8 cellular contexts compared by ENCODE assay signal in genomic region chr5:160311491-160312138, GRCh38. TPM values are rescaled to one million over a fixed set of nuclear protein-coding genes. Genes with fewer than 3 reads are reported as not detected.
DNase-seq lines count a peak whose midpoint lies in the region; ATAC-seq and TF ChIP-seq lines count a peak whose summit lies in the region.

No MANE protein-coding gene starts in this region.

- 3 to 6% (median 5%) methylated on average over 17 to 45 of the region's 45 CpGs for WGBS in spleen, 5 donors

- H3K36me3 ChIP-seq in BE2C (no peaks in the 10 kb centered on the region), spleen (peaks cover 0 to 19% (median 0%) of the 10 kb centered on the region in 6 donors)

- CTCF ChIA-PET in activated CD8-positive, alpha-beta T cell treated with anti-CD3 and anti-CD28 coated beads, Interleukin-2, amount 10 ng/mL, durations not matched to agents 7 days and 5 days (lab: Charles Lee), result no interaction called here

- no peaks in the 10 kb centered on the region for H3K9me3 Mint-ChIP-seq in activated CD8-positive, alpha-beta T cell treated with anti-CD3 and anti-CD28 coated beads, Interleukin-2, amount 10 ng/mL, durations not matched to agents 7 days and 5 days (ENCODE audit: insufficient read depth)

- H3K4me1 ChIP-seq in BE2C (no peaks in the 10 kb centered on the region), spleen (peaks cover 0 to 61% (median 27%) of the 10 kb centered on the region in 6 donors)

- peak overlapping the region; percentile 41 for H3K4me3 Mint-ChIP-seq in activated CD8-positive, alpha-beta T cell treated with anti-CD3 and anti-CD28 coated beads, Interleukin-2, amount 10 ng/mL, durations not matched to agents 7 days and 5 days

- H3K4me1 Mint-ChIP-seq in activated CD8-positive, alpha-beta T cell treated with anti-CD3 and anti-CD28 coated beads, Interleukin-2, amount 10 ng/mL, durations not matched to agents 7 days and 5 days (ENCODE audit: low read depth), result peaks cover 8% of the 10 kb centered on the region

- H3K4me3 ChIP-seq in BE2C (ENCODE audit: low read depth, low read length) (peak overlapping the region; percentile 85), iPS-11a (ENCODE audit: low read depth, low read length) (peak overlapping the region; percentile 81), spleen (peak overlapping the region; percentile 51 to 80 (median 65))

- POLR2A ChIA-PET in activated CD8-positive, alpha-beta T cell treated with anti-CD3 and anti-CD28 coated beads, Interleukin-2, amount 10 ng/mL, durations not matched to agents 7 days and 5 days (lab: Charles Lee), result interaction anchor here (0.6 kb wide), 1 partner anchor 64 kb away, joined by 3 read pairs; no protein-coding TSS in a partner anchor

- intact Hi-C loops in spleen (cut with DNase I; ENCODE audit: low total_unique reads), result no loop called here

- no peak for TF ChIP-seq CTCF in BE2C (IDR thresholded peaks at IDR 0.05; ENCODE audit: low read depth, low read length)
- TF ChIP-seq CTCF in spleen (IDR thresholded peaks at IDR 0.05 in 8 of 11, conservative IDR thresholded peaks at IDR 0.05 in 3 of 11), result no peak

- H3K27ac Mint-ChIP-seq in activated CD8-positive, alpha-beta T cell treated with anti-CD3 and anti-CD28 coated beads, Interleukin-2, amount 10 ng/mL, durations not matched to agents 7 days and 5 days, result no peak overlapping the region

- ATAC-seq in GM21737 (IDR thresholded peaks at IDR 0.05; ENCODE audit: unreplicated experiment) (peak; percentile 10), GM21576 (IDR thresholded peaks at IDR 0.05; ENCODE audit: unreplicated experiment) (no peak)
- ATAC-seq in activated CD8-positive, alpha-beta T cell treated with anti-CD3 and anti-CD28 coated beads, Interleukin-2, amount 10 ng/mL, durations not matched to agents 7 days and 5 days, result peak; percentile 30

- H3K27me3 Mint-ChIP-seq in activated CD8-positive, alpha-beta T cell treated with anti-CD3 and anti-CD28 coated beads, Interleukin-2, amount 10 ng/mL, durations not matched to agents 7 days and 5 days (ENCODE audit: low read depth), result peaks cover 67% of the 10 kb centered on the region

- no peaks in the 10 kb centered on the region for H3K27me3 ChIP-seq in BE2C
- peaks cover 0 to 51% (median 16%) of the 10 kb centered on the region in 7 donors for H3K27me3 ChIP-seq in spleen (replicated peaks in 1 of 7)

- H3K9me3 ChIP-seq in BE2C (no peaks in the 10 kb centered on the region), spleen (no peaks in the 10 kb centered on the region)

- no peak for TF ChIP-seq POLR2A in spleen (IDR thresholded peaks at IDR 0.05)

- H3K27ac ChIP-seq in spleen, result peak overlapping the region; percentile 70 to 96 (median 85)

- no peaks in the 10 kb centered on the region for H3K36me3 Mint-ChIP-seq in activated CD8-positive, alpha-beta T cell treated with anti-CD3 and anti-CD28 coated beads, Interleukin-2, amount 10 ng/mL, durations not matched to agents 7 days and 5 days (ENCODE audit: low read depth)

- DNase-seq in BE2C, result peak; percentile 33
- DNase-seq in activated CD8-positive, alpha-beta T cell treated with anti-CD3 and anti-CD28 coated beads, Interleukin-2, amount 10 ng/mL, durations not matched to agents 7 days and 5 days, result no peak
- peak; percentile 89 for DNase-seq in spleen
- no peak for DNase-seq in superior temporal gyrus (ENCODE audit: extremely low spot score)
- DNase-seq in D341Med (ENCODE audit: low spot score), result no peak

RNA-seq across cellular contexts. Expression of gene CCNJL, which starts 0.7 kb away (rescaled TPM):
- polyA plus RNA-seq in BE2C (2012; ENCODE audit: insufficient read depth, insufficient read length, low read depth), result 25.6 TPM
- under 1 TPM in 1 of 2 experiments, not detected in 1; 0.23 TPM for total RNA-seq in activated CD8-positive, alpha-beta T cell treated with anti-CD3 and anti-CD28 coated beads, Interleukin-2, amount 10 ng/mL, durations not matched to agents 7 days and 5 days
- total RNA-seq in spleen, result 10 to 100 TPM; 11.7 to 24.9 (median 19.3) TPM
- polyA plus RNA-seq in spleen, result 1 to 10 TPM; 1.3 to 3.4 (median 1.8) TPM

RNA-seq across cellular contexts. Expression of gene C1QTNF2, which starts 58.8 kb away (rescaled TPM):
- 0.36 TPM for polyA plus RNA-seq in BE2C (2012; ENCODE audit: insufficient read depth, insufficient read length, low read depth)
- not detected for total RNA-seq in activated CD8-positive, alpha-beta T cell treated with anti-CD3 and anti-CD28 coated beads, Interleukin-2, amount 10 ng/mL, durations not matched to agents 7 days and 5 days
- total RNA-seq in spleen, result under 1 TPM in 4 of 7 donors, not detected in 3; 0.16 to 0.52 (median 0.32) TPM
- under 1 TPM; 0.24 to 0.36 (median 0.32) TPM for polyA plus RNA-seq in spleen

Comparison
In these comparisons a context has a peak if more than half of its experiments do, and no peak if none do; other contexts are left out.
1. DNase-seq: peak in BE2C (single experiment) and spleen (single experiment); none in activated CD8-positive, alpha-beta T cell treated with anti-CD3 and anti-CD28 coated beads, Interleukin-2, amount 10 ng/mL, durations not matched to agents 7 days and 5 days (single experiment), superior temporal gyrus (single experiment) and D341Med (single experiment).
2. RNA of gene CCNJL, which starts 0.7 kb away (total RNA-seq): 11.7 to 24.9 TPM in spleen; 0.23 TPM in activated CD8-positive, alpha-beta T cell treated with anti-CD3 and anti-CD28 coated beads, Interleukin-2, amount 10 ng/mL, durations not matched to agents 7 days and 5 days; every median in the first group is over 10 times any median in the second.
3. Peak in every context shown above with its lines, with median percentiles within 50 percentile points of each other: H3K4me3 ChIP-seq.